Comparison of ENCODE assay signal across 18 cellular contexts in the genomic region with DNA sequence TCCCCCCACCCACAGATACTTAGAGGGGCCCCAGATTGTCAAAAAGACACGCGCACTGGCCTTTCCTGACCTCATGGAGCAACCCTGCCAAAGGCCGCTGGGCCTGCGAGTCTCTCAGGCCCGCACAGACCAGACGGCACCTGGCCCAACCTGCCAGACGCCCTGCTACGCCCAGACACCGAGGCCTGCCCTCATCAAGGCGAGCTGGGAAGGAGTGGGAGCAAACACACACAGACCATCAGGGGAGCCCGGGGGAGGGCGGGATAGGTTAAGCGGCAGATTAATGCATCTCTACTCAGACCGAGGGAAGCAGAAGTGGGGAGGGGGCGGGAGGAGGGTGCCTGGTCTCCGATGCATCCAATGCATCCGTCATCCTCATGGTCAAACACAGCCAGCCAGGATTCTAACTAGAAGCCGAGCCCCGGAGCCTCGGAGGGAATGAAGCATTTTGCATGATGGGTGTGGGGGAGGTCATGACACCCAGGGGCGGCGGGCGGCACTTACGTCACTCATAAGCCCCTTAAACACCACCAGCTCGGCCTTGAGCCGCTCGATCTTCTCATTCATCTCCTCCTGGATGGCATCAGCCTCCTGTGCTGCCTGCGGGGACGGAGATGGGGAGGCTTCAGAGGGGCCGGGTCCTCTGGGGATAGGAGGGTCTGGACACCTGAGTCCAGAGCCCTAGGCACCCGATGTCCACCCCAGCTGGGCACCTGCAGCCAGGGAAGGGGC. TPM values are rescaled to one million over a fixed set of nuclear protein-coding genes. Genes with fewer than 3 reads are reported as not detected.
"Had no signal": no experiment of that assay in that cellular context is flagged by ENCODE, and none has a peak within 500 bp of the region (broad histone marks: within the 10 kb centered on the region; RNA-seq: fewer than 3 reads in every experiment).

No MANE protein-coding gene starts in this region.

- H3K9ac ChIP-seq: parathyroid adenoma had no signal

- H3K27me3 Mint-ChIP-seq: activated naive CD4-positive, alpha-beta T cell treated with anti-CD3 and anti-CD28 coated beads, Interleukin-2, amount 50 U/mL, for 24 hours; T-cell had no signal

- DNase-seq: activated CD4-positive, alpha-beta T cell treated with anti-CD3 and anti-CD28 coated beads, Interleukin-2, amount 50 U/mL, for 48 hours; activated effector memory CD4-positive, alpha-beta T cell treated with anti-CD3 and anti-CD28 coated beads, Interleukin-2, amount 50 U/mL, for 16 hours; activated T-cell treated with anti-CD3 and anti-CD28 coated beads, Interleukin-2, amount 50 U/mL, for 1 hour; adrenal gland; cerebellar nuclear complex; effector memory CD4-positive, alpha-beta T cell; foreskin melanocyte; head of caudate nucleus; stimulated activated CD4-positive, alpha-beta T cell treated with anti-CD3 and anti-CD28 coated beads, Interleukin-1b, Interleukin-23, amount 100 ng/mL, for 48 hours; T-cell; tibial artery had no signal

- H3K4me3 ChIP-seq: adrenal gland, tibial artery, vagina had no signal

- H3K9me3 Mint-ChIP-seq: activated naive CD4-positive, alpha-beta T cell treated with anti-CD3 and anti-CD28 coated beads, Interleukin-2, amount 50 U/mL, for 24 hours; dendritic cell treated with granulocyte-macrophage colony-stimulating factor and Interleukin-4, amounts not matched to agents 40 ng/mL and 50 ng/mL, for 4 days; T-cell had no signal

- H3K27me3 ChIP-seq: adrenal gland, tibial artery, vagina had no signal

- H3K9me3 ChIP-seq: adrenal gland, tibial artery, vagina had no signal

- H3K4me3 Mint-ChIP-seq: activated naive CD4-positive, alpha-beta T cell treated with anti-CD3 and anti-CD28 coated beads, Interleukin-2, amount 50 U/mL, for 24 hours; dendritic cell treated with granulocyte-macrophage colony-stimulating factor and Interleukin-4, amounts not matched to agents 40 ng/mL and 50 ng/mL, for 4 days; T-cell had no signal

- H3K36me3 Mint-ChIP-seq: activated naive CD4-positive, alpha-beta T cell treated with anti-CD3 and anti-CD28 coated beads, Interleukin-2, amount 50 U/mL, for 24 hours had no signal

- H3K27ac Mint-ChIP-seq: activated naive CD4-positive, alpha-beta T cell treated with anti-CD3 and anti-CD28 coated beads, Interleukin-2, amount 50 U/mL, for 24 hours; dendritic cell treated with granulocyte-macrophage colony-stimulating factor and Interleukin-4, amounts not matched to agents 40 ng/mL and 50 ng/mL, for 4 days had no signal

- H3K27ac ChIP-seq: adrenal gland, epithelial cell of prostate, parathyroid adenoma, tibial artery, vagina had no signal

RNA-seq across cellular contexts. Expression of a gene that starts 59.9 kb away (rescaled TPM):
- total RNA-seq: adrenal gland, fibroblast of lung, subcutaneous adipose tissue, T-cell had no signal
